ENCODE assay signal across 9 cellular contexts in the genomic region with DNA sequence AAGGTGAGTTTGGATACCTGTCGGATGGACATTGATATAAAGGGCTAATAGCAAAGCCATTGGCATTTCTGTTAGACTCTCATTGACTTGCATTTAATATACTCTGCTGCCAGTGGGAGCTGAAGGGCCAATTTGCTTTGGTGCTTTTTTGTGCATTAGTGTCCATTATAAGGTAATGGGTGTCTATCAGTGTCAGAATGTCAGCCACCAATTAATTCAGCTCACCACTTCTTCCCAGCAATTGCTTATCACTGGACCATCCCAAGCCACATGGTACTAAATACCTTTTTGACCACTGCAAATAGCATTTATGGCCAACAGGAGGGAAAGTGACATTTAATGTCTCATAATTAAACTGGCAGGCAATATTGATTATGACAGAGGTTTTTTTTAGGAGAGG.
"Had no signal": no experiment of that assay in that cellular context is flagged by ENCODE, and none has a peak within 500 bp of the region (broad histone marks: within the 10 kb centered on the region; RNA-seq: fewer than 3 reads in every experiment).

No MANE protein-coding gene starts in this region.

- H3K27ac ChIP-seq: GM23248, HL-60, KMS-11 had no signal

- H3K4me2 ChIP-seq: KMS-11 had no signal

- H3K36me3 Mint-ChIP-seq: IgD-negative memory B cell had no signal

- H2AFZ ChIP-seq: GM23248 had no signal

- H3K4me1 Mint-ChIP-seq: IgD-negative memory B cell had no signal

- DNase-seq: GM23248, GOT3, H7, HCEC 1CT, KBM-7 had no signal

- H3K4me3 Mint-ChIP-seq: IgD-negative memory B cell had no signal

- ATAC-seq: HepG2 had no signal

- H3K4me3 ChIP-seq: GM23248 had no signal

- H3K27me3 Mint-ChIP-seq: IgD-negative memory B cell had no signal

- H3K9ac ChIP-seq: GM23248, KMS-11 had no signal
